8 cellular contexts compared by ENCODE assay signal in the genomic region with DNA sequence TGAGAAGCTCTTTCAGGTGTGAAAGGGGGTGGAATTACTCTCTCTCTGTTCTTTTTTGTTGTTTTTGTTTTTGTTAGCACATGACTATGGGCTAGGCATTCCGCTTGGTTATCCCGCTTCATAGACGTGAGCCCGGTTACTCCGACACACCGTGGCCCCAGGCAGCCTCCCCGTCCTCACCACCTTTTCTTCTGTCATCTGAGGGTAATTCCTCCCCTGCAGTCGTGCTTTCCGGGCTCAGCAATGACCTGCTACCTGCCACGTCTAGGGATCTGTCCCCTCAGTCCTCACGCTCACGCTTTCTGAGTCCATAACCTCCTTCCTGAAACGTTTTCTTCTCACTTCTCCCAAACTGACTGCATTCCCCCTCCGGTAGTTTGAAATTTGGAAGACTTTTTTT. TPM values are rescaled to one million over a fixed set of nuclear protein-coding genes. Genes with fewer than 3 reads are reported as not detected.
DNase-seq lines count a peak whose midpoint lies in the region; ATAC-seq and TF ChIP-seq lines count a peak whose summit lies in the region.

No MANE protein-coding gene starts in this region.

- H3K27ac Mint-ChIP-seq in type B pancreatic cell, result peak overlapping the region; percentile 91

- peaks cover 19% of the 10 kb centered on the region for H3K36me3 Mint-ChIP-seq in type B pancreatic cell

- H3K9me3 ChIP-seq in lower lobe of right lung, result no peaks in the 10 kb centered on the region

- ATAC-seq in lower lobe of right lung, result no peak

- no peaks in the 10 kb centered on the region for H3K9me3 Mint-ChIP-seq in type B pancreatic cell

- H3K4me3 ChIP-seq in astrocyte of the cerebellum (ENCODE audit: low read depth, low read length), result peak overlapping the region; percentile 92
- H3K4me3 ChIP-seq in lower lobe of right lung, result peak overlapping the region; percentile 97

- H3K27ac ChIP-seq in lower lobe of right lung, result peak overlapping the region; percentile 46

- in situ Hi-C loops in astrocyte of the cerebellum (cut with HindIII; ENCODE audit: low sequenced_read_pairs), result no loop called here

- no peak for TF ChIP-seq CTCF in astrocyte of the cerebellum (IDR thresholded peaks at IDR 0.05; ENCODE audit: low read depth, low read length, missing control alignments)
- no peak for TF ChIP-seq CTCF in lower lobe of right lung (IDR thresholded peaks at IDR 0.05)
- TF ChIP-seq CTCF in type B pancreatic cell (conservative IDR thresholded peaks at IDR 0.05), result no peak

- H3K4me1 Mint-ChIP-seq in type B pancreatic cell (ENCODE audit: unreplicated experiment), result peaks cover 33% of the 10 kb centered on the region

- peak; percentile 28 for DNase-seq in activated naive CD4-positive, alpha-beta T cell treated with Interleukin-2 at 50 U/mL for 16 hours
- DNase-seq in activated naive CD4-positive, alpha-beta T cell (lab: John Stamatoyannopoulos, UW), result no peak
- DNase-seq in astrocyte of the cerebellum (ENCODE audit: low read depth) (no peak), lower lobe of right lung (no peak), type B pancreatic cell (ENCODE audit: extremely low spot score, unreplicated experiment) (no peak), GM19240 (ENCODE audit: insufficient read length, low spot score) (no peak), kidney tubule cell (ENCODE audit: low spot score) (no peak), A172 (ENCODE audit: low spot score) (no peak)

- peaks cover 31% of the 10 kb centered on the region for H3K4me1 ChIP-seq in lower lobe of right lung

- H3K27me3 ChIP-seq in lower lobe of right lung (ENCODE audit: low read depth), result no peaks in the 10 kb centered on the region

- intact Hi-C loops in lower lobe of right lung (cut with DNase I), result no loop called here

- peaks cover 9% of the 10 kb centered on the region for H3K36me3 ChIP-seq in lower lobe of right lung

- H3K4me3 Mint-ChIP-seq in type B pancreatic cell, result peak overlapping the region; percentile 91

- H3K27me3 Mint-ChIP-seq in type B pancreatic cell, result peaks cover 20% of the 10 kb centered on the region

RNA-seq across cellular contexts. Expression of a gene that starts 0.7 kb away (rescaled TPM):
- 39.5 TPM for total RNA-seq in lower lobe of right lung
- total RNA-seq in type B pancreatic cell (ENCODE audit: low replicate concordance), result 48.5 and 66.2 TPM in 2 replicates
- 36.1 and 43.2 TPM in 2 replicates for total RNA-seq in A172 (2014; rRNA removed; shearing (Covaris generic))
